In the genomic region with DNA sequence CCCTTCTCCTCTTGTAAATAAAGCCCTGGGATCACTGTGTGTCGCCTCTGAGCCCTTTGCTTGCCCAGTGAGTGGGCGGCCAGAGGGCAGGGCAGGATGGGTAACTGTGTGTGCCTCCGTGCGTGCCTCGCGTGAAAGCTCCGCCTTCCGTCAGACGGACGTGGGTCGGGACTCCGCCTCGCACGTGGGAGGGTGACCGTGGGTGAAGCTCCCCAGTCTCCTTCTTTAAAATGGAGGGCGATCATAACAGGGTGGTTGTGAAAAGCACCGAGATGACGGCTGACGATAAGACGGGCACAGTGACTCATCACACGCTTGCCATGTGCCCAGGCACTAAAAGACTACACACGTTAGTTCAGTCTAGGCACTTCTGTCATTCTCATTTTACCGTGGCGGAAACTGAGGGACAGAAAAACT, we compare ENCODE assay signal across 1 cellular context.
TF ChIP-seq lines count a peak whose summit lies in the region.

No MANE protein-coding gene starts in this region.

TF ChIP-seq in GM12878, 131 proteins besides CTCF, POLR2A, EP300 and RAD21 (continues in another document):
- TF ChIP-seq POLR2AphosphoS2 (IDR thresholded peaks at IDR 0.05; ENCODE audit: low read depth, low read length) (0 out of 2 replicates have a peak, but pooled peaks have one; percentile 12), CBX5 (IDR thresholded peaks at IDR 0.05; ENCODE audit: low read depth) (no peak), GABPA (IDR thresholded peaks at IDR 0.05; ENCODE audit: low read depth) (no peak), SRF (IDR thresholded peaks at IDR 0.05; ENCODE audit: low read depth in 2 of 2, low read length in 2 of 2) (no peak), PML (IDR thresholded peaks at IDR 0.05; ENCODE audit: low read length) (no peak), CREM (IDR thresholded peaks at IDR 0.05; ENCODE audit: low read depth) (peak; percentile 29; the same call in 1 of the 2 replicates), STAT1 (conservative IDR thresholded peaks at IDR 0.05) (0 out of 2 replicates have a peak, but pooled peaks have one; percentile 7), BRCA1 (IDR thresholded peaks at IDR 0.05; ENCODE audit: low read depth, low read length) (no peak), STAT3 (IDR thresholded peaks at IDR 0.05; ENCODE audit: low read depth, low read length) (no peak), POLR2AphosphoS5 (IDR thresholded peaks at IDR 0.05; ENCODE audit: low read length) (peak; percentile 49), HDGF (IDR thresholded peaks at IDR 0.05) (no peak; the same call in 1 of the 2 replicates), CBFB (IDR thresholded peaks at IDR 0.05; ENCODE audit: low read depth) (no peak), EGR1 (IDR thresholded peaks at IDR 0.05; ENCODE audit: borderline replicate concordance in 1 of 2, low read depth in 2 of 2, low read length in 2 of 2) (peak in 1 of 2 experiments; percentile 90; a peak in 2 of 3 replicates), RELA (IDR thresholded peaks at IDR 0.05; ENCODE audit: borderline replicate concordance, partially characterized antibody) (no peak), ZNF24 (IDR thresholded peaks at IDR 0.05) (no peak), BCL11A (IDR thresholded peaks at IDR 0.05; ENCODE audit: low read depth, low read length) (peak; percentile 39; the same call in 1 of the 2 replicates), ZNF384 (IDR thresholded peaks at IDR 0.05; ENCODE audit: borderline replicate concordance, low read depth, low read length) (no peak), NRF1 (conservative IDR thresholded peaks at IDR 0.05; ENCODE audit: low read depth, low read length) (no peak), SMAD5 (IDR thresholded peaks at IDR 0.05; ENCODE audit: low read depth) (peak; percentile 25; the same call in 1 of the 2 replicates), CHD1 (IDR thresholded peaks at IDR 0.05; ENCODE audit: low read depth, low read length) (no peak), RCOR1 (conservative IDR thresholded peaks at IDR 0.05; ENCODE audit: low read depth, low read length) (no peak), RFX5 (IDR thresholded peaks at IDR 0.05; ENCODE audit: low read depth, low read length) (no peak), RBBP5 (conservative IDR thresholded peaks at IDR 0.05) (no peak), NR2C1 (IDR thresholded peaks at IDR 0.05) (no peak), HDAC6 (IDR thresholded peaks at IDR 0.05; ENCODE audit: unreplicated experiment) (no peak), CBX3 (IDR thresholded peaks at IDR 0.05; ENCODE audit: borderline replicate concordance, low read depth) (no peak), BMI1 (IDR thresholded peaks at IDR 0.05; ENCODE audit: borderline replicate concordance) (no peak), RAD51 (IDR thresholded peaks at IDR 0.05) (no peak), HCFC1 (IDR thresholded peaks at IDR 0.05; ENCODE audit: low read length) (no peak), YBX1 (IDR thresholded peaks at IDR 0.05) (no peak), BHLHE40 (IDR thresholded peaks at IDR 0.05; ENCODE audit: borderline replicate concordance in 1 of 2, low read depth in 2 of 2, low read length in 1 of 2) (peak; percentile 84 to 91), ESRRA (IDR thresholded peaks at IDR 0.05; ENCODE audit: low read length) (no peak), MYC (IDR thresholded peaks at IDR 0.05; ENCODE audit: insufficient read depth, insufficient read length, insufficient replicate concordance, low read length, severe bottlenecking) (no peak), PAX8 (IDR thresholded peaks at IDR 0.05) (no peak)
- TF ChIP-seq, protein P1, sequence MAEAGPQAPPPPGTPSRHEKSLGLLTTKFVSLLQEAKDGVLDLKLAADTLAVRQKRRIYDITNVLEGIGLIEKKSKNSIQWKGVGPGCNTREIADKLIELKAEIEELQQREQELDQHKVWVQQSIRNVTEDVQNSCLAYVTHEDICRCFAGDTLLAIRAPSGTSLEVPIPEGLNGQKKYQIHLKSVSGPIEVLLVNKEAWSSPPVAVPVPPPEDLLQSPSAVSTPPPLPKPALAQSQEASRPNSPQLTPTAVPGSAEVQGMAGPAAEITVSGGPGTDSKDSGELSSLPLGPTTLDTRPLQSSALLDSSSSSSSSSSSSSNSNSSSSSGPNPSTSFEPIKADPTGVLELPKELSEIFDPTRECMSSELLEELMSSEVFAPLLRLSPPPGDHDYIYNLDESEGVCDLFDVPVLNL (IDR thresholded peaks at IDR 0.05; ENCODE audit: low read depth, low read length): no peak
- TF ChIP-seq, protein P2, sequence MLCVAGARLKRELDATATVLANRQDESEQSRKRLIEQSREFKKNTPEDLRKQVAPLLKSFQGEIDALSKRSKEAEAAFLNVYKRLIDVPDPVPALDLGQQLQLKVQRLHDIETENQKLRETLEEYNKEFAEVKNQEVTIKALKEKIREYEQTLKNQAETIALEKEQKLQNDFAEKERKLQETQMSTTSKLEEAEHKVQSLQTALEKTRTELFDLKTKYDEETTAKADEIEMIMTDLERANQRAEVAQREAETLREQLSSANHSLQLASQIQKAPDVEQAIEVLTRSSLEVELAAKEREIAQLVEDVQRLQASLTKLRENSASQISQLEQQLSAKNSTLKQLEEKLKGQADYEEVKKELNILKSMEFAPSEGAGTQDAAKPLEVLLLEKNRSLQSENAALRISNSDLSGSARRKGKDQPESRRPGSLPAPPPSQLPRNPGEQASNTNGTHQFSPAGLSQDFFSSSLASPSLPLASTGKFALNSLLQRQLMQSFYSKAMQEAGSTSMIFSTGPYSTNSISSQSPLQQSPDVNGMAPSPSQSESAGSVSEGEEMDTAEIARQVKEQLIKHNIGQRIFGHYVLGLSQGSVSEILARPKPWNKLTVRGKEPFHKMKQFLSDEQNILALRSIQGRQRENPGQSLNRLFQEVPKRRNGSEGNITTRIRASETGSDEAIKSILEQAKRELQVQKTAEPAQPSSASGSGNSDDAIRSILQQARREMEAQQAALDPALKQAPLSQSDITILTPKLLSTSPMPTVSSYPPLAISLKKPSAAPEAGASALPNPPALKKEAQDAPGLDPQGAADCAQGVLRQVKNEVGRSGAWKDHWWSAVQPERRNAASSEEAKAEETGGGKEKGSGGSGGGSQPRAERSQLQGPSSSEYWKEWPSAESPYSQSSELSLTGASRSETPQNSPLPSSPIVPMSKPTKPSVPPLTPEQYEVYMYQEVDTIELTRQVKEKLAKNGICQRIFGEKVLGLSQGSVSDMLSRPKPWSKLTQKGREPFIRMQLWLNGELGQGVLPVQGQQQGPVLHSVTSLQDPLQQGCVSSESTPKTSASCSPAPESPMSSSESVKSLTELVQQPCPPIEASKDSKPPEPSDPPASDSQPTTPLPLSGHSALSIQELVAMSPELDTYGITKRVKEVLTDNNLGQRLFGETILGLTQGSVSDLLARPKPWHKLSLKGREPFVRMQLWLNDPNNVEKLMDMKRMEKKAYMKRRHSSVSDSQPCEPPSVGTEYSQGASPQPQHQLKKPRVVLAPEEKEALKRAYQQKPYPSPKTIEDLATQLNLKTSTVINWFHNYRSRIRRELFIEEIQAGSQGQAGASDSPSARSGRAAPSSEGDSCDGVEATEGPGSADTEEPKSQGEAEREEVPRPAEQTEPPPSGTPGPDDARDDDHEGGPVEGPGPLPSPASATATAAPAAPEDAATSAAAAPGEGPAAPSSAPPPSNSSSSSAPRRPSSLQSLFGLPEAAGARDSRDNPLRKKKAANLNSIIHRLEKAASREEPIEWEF (IDR thresholded peaks at IDR 0.05; ENCODE audit: insufficient replicate concordance, low read depth, low read length): no peak
- TF ChIP-seq, protein P3, sequence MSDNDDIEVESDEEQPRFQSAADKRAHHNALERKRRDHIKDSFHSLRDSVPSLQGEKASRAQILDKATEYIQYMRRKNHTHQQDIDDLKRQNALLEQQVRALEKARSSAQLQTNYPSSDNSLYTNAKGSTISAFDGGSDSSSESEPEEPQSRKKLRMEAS (IDR thresholded peaks at IDR 0.05; ENCODE audit: low read depth, low read length): peak; percentile 78
- TF ChIP-seq, protein P4, sequence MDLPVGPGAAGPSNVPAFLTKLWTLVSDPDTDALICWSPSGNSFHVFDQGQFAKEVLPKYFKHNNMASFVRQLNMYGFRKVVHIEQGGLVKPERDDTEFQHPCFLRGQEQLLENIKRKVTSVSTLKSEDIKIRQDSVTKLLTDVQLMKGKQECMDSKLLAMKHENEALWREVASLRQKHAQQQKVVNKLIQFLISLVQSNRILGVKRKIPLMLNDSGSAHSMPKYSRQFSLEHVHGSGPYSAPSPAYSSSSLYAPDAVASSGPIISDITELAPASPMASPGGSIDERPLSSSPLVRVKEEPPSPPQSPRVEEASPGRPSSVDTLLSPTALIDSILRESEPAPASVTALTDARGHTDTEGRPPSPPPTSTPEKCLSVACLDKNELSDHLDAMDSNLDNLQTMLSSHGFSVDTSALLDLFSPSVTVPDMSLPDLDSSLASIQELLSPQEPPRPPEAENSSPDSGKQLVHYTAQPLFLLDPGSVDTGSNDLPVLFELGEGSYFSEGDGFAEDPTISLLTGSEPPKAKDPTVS (IDR thresholded peaks at IDR 0.05; ENCODE audit: low read depth, low read length): no peak
- TF ChIP-seq, protein P5, sequence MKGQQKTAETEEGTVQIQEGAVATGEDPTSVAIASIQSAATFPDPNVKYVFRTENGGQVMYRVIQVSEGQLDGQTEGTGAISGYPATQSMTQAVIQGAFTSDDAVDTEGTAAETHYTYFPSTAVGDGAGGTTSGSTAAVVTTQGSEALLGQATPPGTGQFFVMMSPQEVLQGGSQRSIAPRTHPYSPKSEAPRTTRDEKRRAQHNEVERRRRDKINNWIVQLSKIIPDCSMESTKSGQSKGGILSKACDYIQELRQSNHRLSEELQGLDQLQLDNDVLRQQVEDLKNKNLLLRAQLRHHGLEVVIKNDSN (IDR thresholded peaks at IDR 0.05; ENCODE audit: borderline replicate concordance, extremely low read length, insufficient read depth, low read depth, low read length): no peak
- TF ChIP-seq, protein P6, sequence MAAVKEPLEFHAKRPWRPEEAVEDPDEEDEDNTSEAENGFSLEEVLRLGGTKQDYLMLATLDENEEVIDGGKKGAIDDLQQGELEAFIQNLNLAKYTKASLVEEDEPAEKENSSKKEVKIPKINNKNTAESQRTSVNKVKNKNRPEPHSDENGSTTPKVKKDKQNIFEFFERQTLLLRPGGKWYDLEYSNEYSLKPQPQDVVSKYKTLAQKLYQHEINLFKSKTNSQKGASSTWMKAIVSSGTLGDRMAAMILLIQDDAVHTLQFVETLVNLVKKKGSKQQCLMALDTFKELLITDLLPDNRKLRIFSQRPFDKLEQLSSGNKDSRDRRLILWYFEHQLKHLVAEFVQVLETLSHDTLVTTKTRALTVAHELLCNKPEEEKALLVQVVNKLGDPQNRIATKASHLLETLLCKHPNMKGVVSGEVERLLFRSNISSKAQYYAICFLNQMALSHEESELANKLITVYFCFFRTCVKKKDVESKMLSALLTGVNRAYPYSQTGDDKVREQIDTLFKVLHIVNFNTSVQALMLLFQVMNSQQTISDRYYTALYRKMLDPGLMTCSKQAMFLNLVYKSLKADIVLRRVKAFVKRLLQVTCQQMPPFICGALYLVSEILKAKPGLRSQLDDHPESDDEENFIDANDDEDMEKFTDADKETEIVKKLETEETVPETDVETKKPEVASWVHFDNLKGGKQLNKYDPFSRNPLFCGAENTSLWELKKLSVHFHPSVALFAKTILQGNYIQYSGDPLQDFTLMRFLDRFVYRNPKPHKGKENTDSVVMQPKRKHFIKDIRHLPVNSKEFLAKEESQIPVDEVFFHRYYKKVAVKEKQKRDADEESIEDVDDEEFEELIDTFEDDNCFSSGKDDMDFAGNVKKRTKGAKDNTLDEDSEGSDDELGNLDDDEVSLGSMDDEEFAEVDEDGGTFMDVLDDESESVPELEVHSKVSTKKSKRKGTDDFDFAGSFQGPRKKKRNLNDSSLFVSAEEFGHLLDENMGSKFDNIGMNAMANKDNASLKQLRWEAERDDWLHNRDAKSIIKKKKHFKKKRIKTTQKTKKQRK (IDR thresholded peaks at IDR 0.05; ENCODE audit: low read depth, low read length): no peak
- TF ChIP-seq, protein P7, sequence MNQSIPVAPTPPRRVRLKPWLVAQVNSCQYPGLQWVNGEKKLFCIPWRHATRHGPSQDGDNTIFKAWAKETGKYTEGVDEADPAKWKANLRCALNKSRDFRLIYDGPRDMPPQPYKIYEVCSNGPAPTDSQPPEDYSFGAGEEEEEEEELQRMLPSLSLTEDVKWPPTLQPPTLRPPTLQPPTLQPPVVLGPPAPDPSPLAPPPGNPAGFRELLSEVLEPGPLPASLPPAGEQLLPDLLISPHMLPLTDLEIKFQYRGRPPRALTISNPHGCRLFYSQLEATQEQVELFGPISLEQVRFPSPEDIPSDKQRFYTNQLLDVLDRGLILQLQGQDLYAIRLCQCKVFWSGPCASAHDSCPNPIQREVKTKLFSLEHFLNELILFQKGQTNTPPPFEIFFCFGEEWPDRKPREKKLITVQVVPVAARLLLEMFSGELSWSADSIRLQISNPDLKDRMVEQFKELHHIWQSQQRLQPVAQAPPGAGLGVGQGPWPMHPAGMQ (IDR thresholded peaks at IDR 0.05; ENCODE audit: borderline replicate concordance): no peak
- TF ChIP-seq, protein P8, sequence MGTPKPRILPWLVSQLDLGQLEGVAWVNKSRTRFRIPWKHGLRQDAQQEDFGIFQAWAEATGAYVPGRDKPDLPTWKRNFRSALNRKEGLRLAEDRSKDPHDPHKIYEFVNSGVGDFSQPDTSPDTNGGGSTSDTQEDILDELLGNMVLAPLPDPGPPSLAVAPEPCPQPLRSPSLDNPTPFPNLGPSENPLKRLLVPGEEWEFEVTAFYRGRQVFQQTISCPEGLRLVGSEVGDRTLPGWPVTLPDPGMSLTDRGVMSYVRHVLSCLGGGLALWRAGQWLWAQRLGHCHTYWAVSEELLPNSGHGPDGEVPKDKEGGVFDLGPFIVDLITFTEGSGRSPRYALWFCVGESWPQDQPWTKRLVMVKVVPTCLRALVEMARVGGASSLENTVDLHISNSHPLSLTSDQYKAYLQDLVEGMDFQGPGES (IDR thresholded peaks at IDR 0.05): no peak
- TF ChIP-seq, protein P9, sequence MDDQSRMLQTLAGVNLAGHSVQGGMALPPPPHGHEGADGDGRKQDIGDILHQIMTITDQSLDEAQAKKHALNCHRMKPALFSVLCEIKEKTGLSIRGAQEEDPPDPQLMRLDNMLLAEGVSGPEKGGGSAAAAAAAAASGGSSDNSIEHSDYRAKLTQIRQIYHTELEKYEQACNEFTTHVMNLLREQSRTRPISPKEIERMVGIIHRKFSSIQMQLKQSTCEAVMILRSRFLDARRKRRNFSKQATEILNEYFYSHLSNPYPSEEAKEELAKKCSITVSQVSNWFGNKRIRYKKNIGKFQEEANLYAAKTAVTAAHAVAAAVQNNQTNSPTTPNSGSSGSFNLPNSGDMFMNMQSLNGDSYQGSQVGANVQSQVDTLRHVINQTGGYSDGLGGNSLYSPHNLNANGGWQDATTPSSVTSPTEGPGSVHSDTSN (IDR thresholded peaks at IDR 0.05; ENCODE audit: insufficient replicate concordance, low read depth, low read length): no peak
